Comparison of ENCODE assay signal across 21 cellular contexts in the genomic region with DNA sequence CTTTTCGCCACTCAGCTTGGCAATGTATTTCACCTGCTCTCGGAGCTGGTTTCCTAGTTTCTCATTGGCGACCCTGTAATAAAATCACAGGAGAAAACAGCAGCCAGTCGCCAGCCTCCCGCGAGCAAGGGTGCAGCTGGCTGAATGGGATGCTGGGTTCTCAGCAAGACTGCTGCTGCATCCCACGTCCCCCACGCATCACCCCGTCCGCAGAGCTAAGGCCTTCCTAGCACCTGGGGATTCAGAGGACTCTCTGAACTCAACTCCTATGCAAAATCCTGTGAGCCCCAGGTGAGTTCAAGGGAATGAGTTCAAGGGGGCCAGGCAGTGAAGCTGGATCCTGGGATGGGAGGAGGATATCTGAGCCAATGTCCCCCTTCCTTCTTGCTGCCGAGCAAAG. TPM values are rescaled to one million over a fixed set of nuclear protein-coding genes. Genes with fewer than 3 reads are reported as not detected.
DNase-seq lines count a peak whose midpoint lies in the region; ATAC-seq and TF ChIP-seq lines count a peak whose summit lies in the region.
"Had no signal": no experiment of that assay in that cellular context is flagged by ENCODE, and none has a peak within 500 bp of the region (broad histone marks: within the 10 kb centered on the region; RNA-seq: fewer than 3 reads in every experiment).

No MANE protein-coding gene starts in this region.

- no peak for TF ChIP-seq CTCF in osteocyte (IDR thresholded peaks at IDR 0.05)
- TF ChIP-seq CTCF in upper lobe of right lung (IDR thresholded peaks at IDR 0.05) = no peak

- peaks cover 51% of the 10 kb centered on the region for H3K4me1 Mint-ChIP-seq in dendritic cell treated with granulocyte-macrophage colony-stimulating factor and Interleukin-4, amounts not matched to agents 40 ng/mL and 50 ng/mL, for 4 days (ENCODE audit: low read depth)
- H3K4me1 Mint-ChIP-seq in osteocyte (ENCODE audit: unreplicated experiment) = peaks cover 4% of the 10 kb centered on the region
- H3K4me1 Mint-ChIP-seq: CD4-positive, alpha-beta memory T cell had no signal

- H3K27me3 ChIP-seq in upper lobe of right lung = no peaks in the 10 kb centered on the region

- peak overlapping the region; percentile 94 for H3K27ac Mint-ChIP-seq in dendritic cell treated with granulocyte-macrophage colony-stimulating factor and Interleukin-4, amounts not matched to agents 40 ng/mL and 50 ng/mL, for 4 days
- no peak overlapping the region for H3K27ac Mint-ChIP-seq in osteocyte (ENCODE audit: unreplicated experiment)
- H3K27ac Mint-ChIP-seq: HFFc6 had no signal

- no peak overlapping the region for H3K27ac ChIP-seq in upper lobe of right lung

- H3K27me3 Mint-ChIP-seq in dendritic cell treated with granulocyte-macrophage colony-stimulating factor and Interleukin-4, amounts not matched to agents 40 ng/mL and 50 ng/mL, for 4 days = no peaks in the 10 kb centered on the region
- H3K27me3 Mint-ChIP-seq in osteocyte (ENCODE audit: unreplicated experiment) = no peaks in the 10 kb centered on the region
- H3K27me3 Mint-ChIP-seq: CD4-positive, alpha-beta memory T cell had no signal

- H3K9me3 ChIP-seq in upper lobe of right lung = no peaks in the 10 kb centered on the region
- H3K9me3 ChIP-seq: HAP-1 had no signal

- H3K4me1 ChIP-seq in upper lobe of right lung = no peaks in the 10 kb centered on the region

- DNase-seq in Right ventricle myocardium inferior (ENCODE audit: missing footprints) = peak; percentile 50
- DNase-seq in left cardiac atrium = no peak
- DNase-seq in osteocyte (ENCODE audit: extremely low spot score, unreplicated experiment) = peak; percentile 67
- peak; percentile 34 for DNase-seq in upper lobe of right lung
- no peak for DNase-seq in NCI-H1417 treated with DMSO at 0.1 percent for 48 hours (lab: John Stamatoyannopoulos, UW)
- DNase-seq: C1 segment of cervical spinal cord; Calu3; CD4-positive, alpha-beta memory T cell; COR-L47; DMS53; DMS79 treated with DMSO at 0.1 percent for 48 hours; GF-D8; GOT3; HFFc6 had no signal

- ATAC-seq in Right ventricle myocardium inferior (no peak), left cardiac atrium (no peak), upper lobe of right lung (no peak), GM21717 (IDR thresholded peaks at IDR 0.05; ENCODE audit: unreplicated experiment) (no peak)

- no peak overlapping the region for H3K4me3 ChIP-seq in upper lobe of right lung
- H3K4me3 ChIP-seq: HAP-1 had no signal

- no peaks in the 10 kb centered on the region for H3K36me3 ChIP-seq in upper lobe of right lung
- H3K36me3 ChIP-seq: HAP-1 had no signal

- no peak overlapping the region for H3K4me3 Mint-ChIP-seq in dendritic cell treated with granulocyte-macrophage colony-stimulating factor and Interleukin-4, amounts not matched to agents 40 ng/mL and 50 ng/mL, for 4 days
- no peak overlapping the region for H3K4me3 Mint-ChIP-seq in osteocyte (ENCODE audit: unreplicated experiment)
- H3K4me3 Mint-ChIP-seq: CD4-positive, alpha-beta memory T cell; HFFc6 had no signal

- intact Hi-C loops in Right ventricle myocardium inferior (cut with DNase I) = loop anchor here (10.0 kb wide), 1 partner anchor 1832 kb away; no protein-coding TSS in a partner anchor
- intact Hi-C loops in left cardiac atrium (cut with DNase I) = loop anchor here in 1 of 2 donors (10.0 kb wide), 1 partner anchor 1762 kb away; no protein-coding TSS in a partner anchor
- intact Hi-C loops in dendritic cell treated with granulocyte-macrophage colony-stimulating factor and Interleukin-4, amounts not matched to agents 40 ng/mL and 50 ng/mL, for 4 days (cut with micrococcal nuclease) = loop anchor here (10.0 kb wide), 2 partner anchors 112 to 282 kb away; no protein-coding TSS in a partner anchor
- intact Hi-C loops in upper lobe of right lung (cut with DNase I) = no loop called here

- peaks cover 41% of the 10 kb centered on the region for H3K36me3 Mint-ChIP-seq in dendritic cell treated with granulocyte-macrophage colony-stimulating factor and Interleukin-4, amounts not matched to agents 40 ng/mL and 50 ng/mL, for 4 days (ENCODE audit: low read depth)
- H3K36me3 Mint-ChIP-seq in osteocyte (ENCODE audit: unreplicated experiment) = no peaks in the 10 kb centered on the region
- H3K36me3 Mint-ChIP-seq: CD4-positive, alpha-beta memory T cell had no signal

- no peaks in the 10 kb centered on the region for H3K9me3 Mint-ChIP-seq in dendritic cell treated with granulocyte-macrophage colony-stimulating factor and Interleukin-4, amounts not matched to agents 40 ng/mL and 50 ng/mL, for 4 days
- no peaks in the 10 kb centered on the region for H3K9me3 Mint-ChIP-seq in osteocyte (ENCODE audit: unreplicated experiment)
- H3K9me3 Mint-ChIP-seq: CD4-positive, alpha-beta memory T cell; HFFc6 had no signal

RNA-seq across cellular contexts. Expression of a gene that starts 29.3 kb away (rescaled TPM):
- total RNA-seq in Right ventricle myocardium inferior (40.8 TPM), left cardiac atrium (10 to 100 TPM; 33.5 to 45.3 TPM), osteocyte (57.0 and 59.3 TPM in 2 replicates), upper lobe of right lung (53.5 TPM)

RNA-seq across cellular contexts. Expression of a gene that starts 29.5 kb away (rescaled TPM):
- 7.7 TPM for total RNA-seq in Right ventricle myocardium inferior
- total RNA-seq in left cardiac atrium = 1 to 10 TPM; 6.5 to 7.8 TPM
- total RNA-seq in osteocyte = 10.0 and 11.5 TPM in 2 replicates
- total RNA-seq in upper lobe of right lung = 11.5 TPM

RNA-seq across cellular contexts. Expression of a gene that starts 49.0 kb away (rescaled TPM):
- total RNA-seq in Right ventricle myocardium inferior (0.19 TPM), left cardiac atrium (under 1 TPM; 0.32 to 0.42 TPM), osteocyte (2.2 and 2.8 TPM in 2 replicates), upper lobe of right lung (0.23 TPM)

RNA-seq across cellular contexts. Expression of a gene that starts 59.9 kb away (rescaled TPM):
- total RNA-seq in Right ventricle myocardium inferior = 99.2 TPM
- total RNA-seq in left cardiac atrium = 10 to 100 TPM in 1 of 2 donors, 1 to 10 TPM in 1; 9.2 to 18.1 TPM
- total RNA-seq in osteocyte = not detected in 2 replicates
- total RNA-seq in upper lobe of right lung = 2.7 TPM
- total RNA-seq: A172; A673; Calu3; CD4-positive, alpha-beta memory T cell; Daoy; G401; HFFc6 had no signal

Comparison
In these comparisons a context has a peak if more than half of its experiments do, and no peak if none do; other contexts are left out.
1. DNase-seq: peak in Right ventricle myocardium inferior (single experiment), osteocyte (single experiment) and upper lobe of right lung (single experiment); none in left cardiac atrium (single experiment) and NCI-H1417 treated with DMSO at 0.1 percent for 48 hours (single experiment).